ENCODE assay signal across 22 cellular contexts in the genomic region with DNA sequence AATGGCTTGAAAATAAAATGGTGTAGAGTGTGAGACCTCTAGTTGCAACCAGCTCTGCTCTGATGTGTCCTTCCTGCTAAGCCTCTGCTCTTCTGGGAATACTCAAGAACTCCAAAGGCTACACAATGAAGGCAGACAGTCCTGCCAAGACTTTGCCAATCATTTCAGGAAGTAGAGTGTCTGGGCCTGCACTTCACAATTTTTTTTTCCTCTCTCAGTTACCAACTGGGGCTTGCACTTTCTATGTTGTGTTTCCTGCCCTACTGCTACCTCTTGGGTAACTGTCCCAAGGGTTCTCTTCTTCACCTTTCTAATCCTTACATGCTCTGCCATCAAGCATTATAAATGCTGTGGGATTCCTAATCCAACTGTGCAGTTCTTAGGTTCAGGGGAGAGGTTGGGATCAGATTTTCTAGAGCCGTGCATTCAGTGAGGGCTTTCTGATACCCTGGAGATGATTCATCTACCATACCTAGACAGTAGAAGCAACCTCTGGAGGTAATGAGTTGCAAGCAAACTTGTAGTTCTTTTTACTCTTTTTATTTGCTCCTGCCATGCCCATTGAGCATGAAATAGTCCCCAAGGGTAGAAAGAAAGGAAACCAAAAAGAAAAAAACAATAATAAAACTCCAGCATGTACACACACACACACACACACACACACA.
DNase-seq lines count a peak whose midpoint lies in the region; ATAC-seq, FAIRE-seq and TF ChIP-seq lines count a peak whose summit lies in the region.
"Had no signal": no experiment of that assay in that cellular context is flagged by ENCODE, and none has a peak within 500 bp of the region (broad histone marks: within the 10 kb centered on the region; RNA-seq: fewer than 3 reads in every experiment).

No MANE protein-coding gene starts in this region.

- H2AFZ ChIP-seq in Loucy (ENCODE audit: low read length) = peak overlapping the region; percentile 78
- H2AFZ ChIP-seq in keratinocyte (ENCODE audit: control insufficient read depth, low read length) = peak overlapping the region; percentile 35

- intact Hi-C loops in CD4-positive, alpha-beta T cell (cut with DNase I, micrococcal nuclease) = no loop called here

- peaks cover 14% of the 10 kb centered on the region for H3K36me3 Mint-ChIP-seq in activated CD4-positive, alpha-beta T cell treated with anti-CD3 and anti-CD28 coated beads, Interleukin-2, amount 10 ng/mL, durations not matched to agents 7 days and 5 days (ENCODE audit: low read depth)
- H3K36me3 Mint-ChIP-seq in CD4-positive, alpha-beta T cell (ENCODE audit: low read depth) = no peaks in the 10 kb centered on the region

- H3K9me3 Mint-ChIP-seq in activated CD4-positive, alpha-beta T cell treated with anti-CD3 and anti-CD28 coated beads, Interleukin-2, amount 10 ng/mL, durations not matched to agents 7 days and 5 days = peaks cover 6% of the 10 kb centered on the region
- H3K9me3 Mint-ChIP-seq in CD4-positive, alpha-beta T cell = no peaks in the 10 kb centered on the region
- H3K9me3 Mint-ChIP-seq: activated T-helper 2 cell treated with anti-CD3 and anti-CD28 coated beads, Interferon-gamma antibody, Interleukin-2, Interleukin-4, amounts not matched to agents 10 μg/mL and 5 μg/mL and 100 μg/mL, durations not matched to agents 14 hours and 24 hours and 36 hours had no signal

- peak; percentile 21 for ATAC-seq in CD4-positive, alpha-beta T cell (ENCODE audit: poor library complexity)
- ATAC-seq: left colon had no signal

- dilution Hi-C loops in keratinocyte (cut with MboI; ENCODE audit: extremely low pct_ligation_motif_present, low sequenced_read_pairs) = no loop called here

- no peak for FAIRE-seq in keratinocyte (lab: Jason Lieb, UNC)
- FAIRE-seq: GM18507 had no signal

- H3K27ac ChIP-seq in CD4-positive, alpha-beta T cell (ENCODE audit: low read depth, low read length) = no peak overlapping the region
- no peak overlapping the region for H3K27ac ChIP-seq in keratinocyte (ENCODE audit: control insufficient read depth, insufficient read depth, low read length)
- H3K27ac ChIP-seq: C4-2B, cardiac muscle cell, WERI-Rb-1 had no signal

- H3K4me3 Mint-ChIP-seq in activated CD4-positive, alpha-beta T cell treated with anti-CD3 and anti-CD28 coated beads, Interleukin-2, amount 10 ng/mL, durations not matched to agents 7 days and 5 days = no peak overlapping the region
- no peak overlapping the region for H3K4me3 Mint-ChIP-seq in CD4-positive, alpha-beta T cell

- DNase-seq in activated CD4-positive, alpha-beta T cell treated with anti-CD3 and anti-CD28 coated beads, Interleukin-2, amount 10 ng/mL, durations not matched to agents 7 days and 5 days = no peak
- DNase-seq in activated CD4-positive, alpha-beta T cell treated with anti-CD3 and anti-CD28 coated beads, Interleukin-2, amount 50 U/mL, for 48 hours = no peak
- no peak for DNase-seq in CD4-positive, alpha-beta T cell
- DNase-seq in keratinocyte (ENCODE audit: low read depth, low spot score) (no peak), GDM1 (lab: John Stamatoyannopoulos, UW) (no peak), AG20443 (ENCODE audit: low spot score) (no peak), ACHN (no peak)
- DNase-seq: activated CD8-positive, alpha-beta memory T cell treated with anti-CD3 and anti-CD28 coated beads for 24 hours; dermis blood vessel endothelial cell; glutamatergic neuron; HCEC 1CT; left colon; mesenchymal stem cell; MM.1S; NCI-H1417 treated with DMSO at 0.1 percent for 48 hours; NCI-H524; WERI-Rb-1 had no signal

- H3K27me3 ChIP-seq in CD4-positive, alpha-beta T cell (ENCODE audit: control insufficient read depth, insufficient read depth, low read length) = no peaks in the 10 kb centered on the region
- H3K27me3 ChIP-seq in Loucy (ENCODE audit: insufficient read depth, low read length, poor library complexity, severe bottlenecking) (no peaks in the 10 kb centered on the region), keratinocyte (ENCODE audit: control insufficient read depth, extremely low read depth, insufficient read depth, low read length) (no peaks in the 10 kb centered on the region)
- H3K27me3 ChIP-seq: cardiac muscle cell had no signal

- H3K9ac ChIP-seq in Loucy (ENCODE audit: low read depth, low read length, poor library complexity, severe bottlenecking) (no peak overlapping the region), keratinocyte (ENCODE audit: control insufficient read depth, extremely low read depth, insufficient read depth, low read length) (no peak overlapping the region)

- H3K4me3 ChIP-seq in Loucy (ENCODE audit: low read length, poor library complexity, severe bottlenecking) (no peak overlapping the region), keratinocyte (ENCODE audit: control insufficient read depth in 2 of 3, extremely low read depth in 1 of 3, insufficient read depth in 2 of 3, low read depth in 1 of 3, low read length in 3 of 3) (no peak overlapping the region)
- H3K4me3 ChIP-seq: cardiac muscle cell had no signal

- in situ Hi-C loops in ACHN (cut with HindIII; ENCODE audit: low pct_ligation_motif_present, low pct_unique_long_range_greater_than_20kb, low sequenced_read_pairs) = no loop called here

- no peak for TF ChIP-seq CTCF in CD4-positive, alpha-beta T cell (IDR thresholded peaks at IDR 0.05)
- TF ChIP-seq CTCF in Loucy (conservative IDR thresholded peaks at IDR 0.05; ENCODE audit: low read length) = no peak
- TF ChIP-seq CTCF in keratinocyte (optimal IDR thresholded peaks at IDR 0.05 in 1 of 3, IDR thresholded peaks at IDR 0.05 in 1 of 3, conservative IDR thresholded peaks at IDR 0.05 in 1 of 3; ENCODE audit: extremely low read depth in 1 of 3, insufficient read depth in 2 of 3, low read length in 3 of 3) = no peak

- no peaks in the 10 kb centered on the region for H3K9me1 ChIP-seq in keratinocyte (ENCODE audit: control insufficient read depth, extremely low read depth, insufficient read depth, low read length)

- H3K4me1 ChIP-seq in Loucy (ENCODE audit: insufficient read depth, low read length, poor library complexity, severe bottlenecking) = peaks cover 11% of the 10 kb centered on the region
- H3K4me1 ChIP-seq in keratinocyte (ENCODE audit: control insufficient read depth, extremely low read depth, insufficient read depth, low read length) = no peaks in the 10 kb centered on the region

- H3K4me1 Mint-ChIP-seq in activated CD4-positive, alpha-beta T cell treated with anti-CD3 and anti-CD28 coated beads, Interleukin-2, amount 10 ng/mL, durations not matched to agents 7 days and 5 days = peaks cover 34% of the 10 kb centered on the region
- H3K4me1 Mint-ChIP-seq in CD4-positive, alpha-beta T cell (ENCODE audit: low read depth) = peaks cover 18% of the 10 kb centered on the region

- no peaks in the 10 kb centered on the region for H4K20me1 ChIP-seq in Loucy (ENCODE audit: insufficient read depth, low read length, poor library complexity, severe bottlenecking)
- no peaks in the 10 kb centered on the region for H4K20me1 ChIP-seq in keratinocyte (ENCODE audit: control insufficient read depth, extremely low read depth, insufficient read depth, low read length)

- H3K9me2 ChIP-seq in Loucy (replicated peaks; ENCODE audit: low read depth, low read length) = no peaks in the 10 kb centered on the region

- CTCF ChIA-PET in activated CD4-positive, alpha-beta T cell treated with anti-CD3 and anti-CD28 coated beads, Interleukin-2, amount 10 ng/mL, durations not matched to agents 7 days and 5 days (lab: Charles Lee) = interaction anchor here (1.4 kb wide), 1 partner anchor 13 kb away, joined by 4 read pairs; no protein-coding TSS in a partner anchor
- CTCF ChIA-PET in CD4-positive, alpha-beta T cell (lab: Charles Lee) = no interaction called here

- H3K27me3 Mint-ChIP-seq in activated CD4-positive, alpha-beta T cell treated with anti-CD3 and anti-CD28 coated beads, Interleukin-2, amount 10 ng/mL, durations not matched to agents 7 days and 5 days = no peaks in the 10 kb centered on the region
- no peaks in the 10 kb centered on the region for H3K27me3 Mint-ChIP-seq in CD4-positive, alpha-beta T cell

- no peaks in the 10 kb centered on the region for H3K9me3 ChIP-seq in CD4-positive, alpha-beta T cell (ENCODE audit: control insufficient read depth, low read length)
- H3K9me3 ChIP-seq in Loucy (ENCODE audit: insufficient read depth, low read depth, low read length) (no peaks in the 10 kb centered on the region), keratinocyte (ENCODE audit: control insufficient read depth, low read depth, low read length) (no peaks in the 10 kb centered on the region)

- H3K4me2 ChIP-seq in Loucy (ENCODE audit: low read depth, low read length, poor library complexity, severe bottlenecking) (peak overlapping the region; percentile 12), keratinocyte (ENCODE audit: control insufficient read depth, extremely low read depth, insufficient read depth, low read depth, low read length) (no peak overlapping the region)

- no peaks in the 10 kb centered on the region for H3K79me2 ChIP-seq in Loucy (ENCODE audit: insufficient read depth, low read length)
- no peaks in the 10 kb centered on the region for H3K79me2 ChIP-seq in keratinocyte (ENCODE audit: control insufficient read depth, insufficient read depth, low read length)

- H3K27ac Mint-ChIP-seq in activated CD4-positive, alpha-beta T cell treated with anti-CD3 and anti-CD28 coated beads, Interleukin-2, amount 10 ng/mL, durations not matched to agents 7 days and 5 days = peak overlapping the region; percentile 84
- peak overlapping the region; percentile 69 for H3K27ac Mint-ChIP-seq in CD4-positive, alpha-beta T cell
- H3K27ac Mint-ChIP-seq: activated T-helper 2 cell treated with anti-CD3 and anti-CD28 coated beads, Interferon-gamma antibody, Interleukin-2, Interleukin-4, amounts not matched to agents 10 μg/mL and 5 μg/mL and 100 μg/mL, durations not matched to agents 14 hours and 24 hours and 36 hours had no signal

- POLR2A ChIA-PET in activated CD4-positive, alpha-beta T cell treated with anti-CD3 and anti-CD28 coated beads, Interleukin-2, amount 10 ng/mL, durations not matched to agents 7 days and 5 days (lab: Charles Lee) = no interaction called here
- POLR2A ChIA-PET in CD4-positive, alpha-beta T cell (lab: Charles Lee) = no interaction called here

- H3K36me3 ChIP-seq in Loucy (ENCODE audit: insufficient read depth, low read length) (no peaks in the 10 kb centered on the region), keratinocyte (ENCODE audit: control insufficient read depth in 2 of 2, extremely low read depth in 1 of 2, insufficient read depth in 2 of 2, low read length in 2 of 2) (no peaks in the 10 kb centered on the region)
- H3K36me3 ChIP-seq: cardiac muscle cell, WERI-Rb-1 had no signal

- H3F3A ChIP-seq in Loucy (ENCODE audit: low read depth) = no peaks in the 10 kb centered on the region
